13 cellular contexts compared by ENCODE assay signal in the genomic region with DNA sequence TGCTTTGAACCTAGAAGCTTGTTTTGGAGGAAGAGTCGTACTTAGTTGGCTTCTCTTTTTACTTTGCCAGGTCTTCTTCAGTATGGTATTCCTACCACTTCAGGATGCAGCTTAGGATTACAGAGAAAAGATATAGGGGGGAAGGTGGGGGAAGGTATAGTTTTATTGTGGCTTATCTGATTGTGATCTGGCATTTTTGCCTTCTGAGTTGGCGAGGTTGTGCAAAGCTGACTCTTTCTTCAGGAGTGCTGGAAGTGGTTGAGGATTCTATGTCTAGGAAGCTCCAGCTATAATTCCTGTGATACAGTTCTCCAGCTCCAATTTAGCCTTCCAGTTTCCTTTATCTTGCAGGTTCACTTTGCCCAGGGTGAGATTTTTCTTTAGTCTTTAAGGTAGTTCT. TPM values are rescaled to one million over a fixed set of nuclear protein-coding genes. Genes with fewer than 3 reads are reported as not detected.
DNase-seq lines count a peak whose midpoint lies in the region; ATAC-seq, FAIRE-seq and TF ChIP-seq lines count a peak whose summit lies in the region.
"Had no signal": no experiment of that assay in that cellular context is flagged by ENCODE, and none has a peak within 500 bp of the region (broad histone marks: within the 10 kb centered on the region; RNA-seq: fewer than 3 reads in every experiment).

No MANE protein-coding gene starts in this region.

- WGBS in SK-N-SH (ENCODE audit: low lambda C conversion rate): 44% methylated on average over 2 of the region's 2 CpGs
- 51 to 64% methylated on average over 1 to 2 of the region's 2 CpGs for WGBS in transverse colon (ENCODE audit: low coverage in 1 of 2), 2 donors
- WGBS in HepG2 (ENCODE audit: low lambda C conversion rate): 98% methylated on average over 2 of the region's 2 CpGs

- no peak overlapping the region for H3K27ac ChIP-seq in breast epithelium
- peak overlapping the region in 1 of 2 experiments; percentile 49; a peak in 2 of 4 replicates for H3K27ac ChIP-seq in SK-N-SH (ENCODE audit: low read depth in 2 of 2, low read length in 1 of 2)
- H3K27ac ChIP-seq in transverse colon: peak overlapping the region in 3 of 4 donors; percentile 28 to 52 (median 34)
- no peak overlapping the region for H3K27ac ChIP-seq in HepG2 (ENCODE audit: extremely low read length, insufficient read depth, low read length)
- H3K27ac ChIP-seq: parathyroid adenoma, SJSA1 had no signal

- H3K9me2 ChIP-seq in SK-N-SH: no peaks in the 10 kb centered on the region

- TF ChIP-seq POLR2A in breast epithelium (IDR thresholded peaks at IDR 0.05) (no peak), transverse colon (IDR thresholded peaks at IDR 0.05) (no peak), HepG2 (IDR thresholded peaks at IDR 0.05; ENCODE audit: insufficient read depth in 1 of 2, low read depth in 2 of 2, low read length in 2 of 2) (no peak)

- in situ Hi-C loops in transverse colon (cut with MboI; ENCODE audit: low pct_ligation_motif_present in 1 of 4, low pct_unique_long_range_greater_than_20kb in 1 of 4, low sequenced_read_pairs in 3 of 4): loop anchor here in 2 of 4 donors (10.0 kb wide), 1 partner anchor 106 kb away; the partner anchor contains the start of gene HINT1 (in 2 of the 2)
- in situ Hi-C loops in HepG2 (cut with HindIII; ENCODE audit: extremely low pct_ligation_motif_present, low pct_unique_long_range_greater_than_20kb): no loop called here
- in situ Hi-C loops in KBM-7 (cut with MboI; ENCODE audit: low pct_unique_long_range_greater_than_20kb, low sequenced_read_pairs): no loop called here

- no peak overlapping the region for H3K4me3 ChIP-seq in breast epithelium
- H3K4me3 ChIP-seq in SK-N-SH (ENCODE audit: low read depth in 2 of 2, low read length in 1 of 2): no peak overlapping the region
- H3K4me3 ChIP-seq in epithelial cell of esophagus (ENCODE audit: low read length): no peak overlapping the region
- no peak overlapping the region for H3K4me3 ChIP-seq in transverse colon
- H3K4me3 ChIP-seq in HepG2 (replicated peaks in 1 of 3; ENCODE audit: insufficient read depth in 1 of 3, low read depth in 2 of 3, low read length in 3 of 3): no peak overlapping the region
- H3K4me3 ChIP-seq: SJSA1 had no signal

- H3K9me3 ChIP-seq in breast epithelium: no peaks in the 10 kb centered on the region
- H3K9me3 ChIP-seq in SK-N-SH: no peaks in the 10 kb centered on the region
- no peaks in the 10 kb centered on the region for H3K9me3 ChIP-seq in transverse colon
- no peaks in the 10 kb centered on the region for H3K9me3 ChIP-seq in HepG2 (ENCODE audit: low read length)
- H3K9me3 ChIP-seq: SJSA1 had no signal

- H3K79me2 ChIP-seq in SK-N-SH (ENCODE audit: insufficient read depth) (peaks cover 98% of the 10 kb centered on the region), HepG2 (ENCODE audit: insufficient read depth, low read length) (peaks cover 85% of the 10 kb centered on the region)

- H4K20me1 ChIP-seq in SK-N-SH (ENCODE audit: insufficient read depth) (peaks cover 19% of the 10 kb centered on the region), HepG2 (ENCODE audit: insufficient read depth, low read length) (peaks cover 8% of the 10 kb centered on the region; the same call in 1 of the 2 replicates)

- H3K4me3 Mint-ChIP-seq in MCF 10A (ENCODE audit: unreplicated experiment): peak overlapping the region; percentile 13

- H3K27ac Mint-ChIP-seq in MCF 10A (ENCODE audit: low read depth, unreplicated experiment): peak overlapping the region; percentile 33

- POLR2A ChIA-PET in MCF 10A (lab: Yijun Ruan, JAX) (interaction anchor here (0.5 to 13.1 kb wide), 18 partner anchors 7 to 1729 kb away, joined by 3 to 279 read pairs (median 4); partner anchors contain the start of genes CDC42SE2 and HINT1), SK-N-SH (lab: Yijun Ruan, JAX) (no interaction called here), HepG2 (lab: Yijun Ruan, JAX) (no interaction called here)

- H2AFZ ChIP-seq in SK-N-SH (ENCODE audit: low read depth): no peak overlapping the region
- no peak overlapping the region for H2AFZ ChIP-seq in HepG2 (ENCODE audit: low read length)
- H2AFZ ChIP-seq: parathyroid adenoma had no signal

- no peak for ATAC-seq in HepG2
- no peak for ATAC-seq in HG03354 (IDR thresholded peaks at IDR 0.05; ENCODE audit: poor library complexity, severe bottlenecking, unreplicated experiment)

- peaks cover 47% of the 10 kb centered on the region for H3K4me1 Mint-ChIP-seq in MCF 10A (ENCODE audit: insufficient read depth, unreplicated experiment)

- H3K36me3 ChIP-seq in breast epithelium (no peaks in the 10 kb centered on the region), SK-N-SH (replicated peaks in 1 of 2; ENCODE audit: control insufficient read depth in 1 of 2, insufficient read depth in 2 of 2, low read length in 1 of 2) (no peaks in the 10 kb centered on the region), transverse colon (no peaks in the 10 kb centered on the region), HepG2 (replicated peaks in 1 of 2; ENCODE audit: control insufficient read depth in 1 of 2, insufficient read depth in 2 of 2, low read length in 2 of 2) (no peaks in the 10 kb centered on the region)

- TF ChIP-seq RAD21 in SK-N-SH (IDR thresholded peaks at IDR 0.05; ENCODE audit: low read length): no peak
- no peak for TF ChIP-seq RAD21 in HepG2 (CRISPR knock-in tag; IDR thresholded peaks at IDR 0.05)

- H3K9me3 Mint-ChIP-seq in MCF 10A (ENCODE audit: unreplicated experiment): no peaks in the 10 kb centered on the region

- H3K27me3 ChIP-seq in breast epithelium (no peaks in the 10 kb centered on the region), SK-N-SH (ENCODE audit: insufficient read depth) (no peaks in the 10 kb centered on the region), transverse colon (no peaks in the 10 kb centered on the region), HepG2 (ENCODE audit: control insufficient read depth in 1 of 2, insufficient read depth in 2 of 2, low read length in 2 of 2) (no peaks in the 10 kb centered on the region)
- H3K27me3 ChIP-seq: SJSA1 had no signal

- BruUV-seq in MCF 10A (replicated peaks; lab: Mats Ljungman, UMichigan) (no TSS peak), HepG2 (replicated peaks; lab: Mats Ljungman, UMichigan) (no TSS peak)

- H3K27me3 Mint-ChIP-seq in MCF 10A (ENCODE audit: insufficient read depth, unreplicated experiment): no peaks in the 10 kb centered on the region

- FAIRE-seq in HepG2 (lab: Jason Lieb, UNC): no peak

- peaks cover 18% of the 10 kb centered on the region for H3K36me3 Mint-ChIP-seq in MCF 10A (ENCODE audit: insufficient read depth, unreplicated experiment)

- intact Hi-C loops in MCF 10A (cut with micrococcal nuclease): no loop called here
- intact Hi-C loops in breast epithelium (cut with DNase I; ENCODE audit: low total_unique reads): no loop called here
- intact Hi-C loops in transverse colon (cut with DNase I; ENCODE audit: low total_unique reads): no loop called here
- intact Hi-C loops in HepG2 (cut with micrococcal nuclease; ENCODE audit: unreplicated experiment): no loop called here

- peak in 1 of 2 experiments; percentile 56; a peak in 1 of 4 replicates for TF ChIP-seq EP300 in SK-N-SH (IDR thresholded peaks at IDR 0.05; ENCODE audit: borderline replicate concordance in 1 of 2, low read depth in 1 of 2, low read length in 1 of 2)
- TF ChIP-seq EP300 in transverse colon (IDR thresholded peaks at IDR 0.05; ENCODE audit: low read depth): no peak
- TF ChIP-seq EP300 in HepG2 (IDR thresholded peaks at IDR 0.05; ENCODE audit: low read depth in 2 of 2, low read length in 2 of 2): no peak
- no peak for TF ChIP-seq EP300 in HepG2 (CRISPR knock-in tag; IDR thresholded peaks at IDR 0.05; ENCODE audit: borderline replicate concordance)

- TF ChIP-seq CTCF in MCF 10A (IDR thresholded peaks at IDR 0.05; ENCODE audit: unreplicated experiment): no peak
- TF ChIP-seq CTCF in breast epithelium (IDR thresholded peaks at IDR 0.05): no peak
- no peak for TF ChIP-seq CTCF in SK-N-SH (IDR thresholded peaks at IDR 0.05)
- TF ChIP-seq CTCF in epithelial cell of esophagus (IDR thresholded peaks at IDR 0.05; ENCODE audit: insufficient read depth, low read depth, low read length, missing control alignments): no peak
- no peak for TF ChIP-seq CTCF in transverse colon (IDR thresholded peaks at IDR 0.05)
- TF ChIP-seq CTCF in HepG2 (CRISPR knock-in tag; IDR thresholded peaks at IDR 0.05): no peak

- DNase-seq in MCF 10A (ENCODE audit: unreplicated experiment): peak; percentile 57
- DNase-seq in breast epithelium (ENCODE audit: low spot score in 2 of 2): no peak
- no peak for DNase-seq in SK-N-SH
- DNase-seq in epithelial cell of esophagus (ENCODE audit: low read depth): peak; percentile 41
- DNase-seq in transverse colon: no peak
- no peak for DNase-seq in HepG2 (ENCODE audit: low spot score)
- no peak for DNase-seq in KBM-7
- DNase-seq: effector CD8-positive, alpha-beta T cell; kidney glomerular epithelial cell; NCI-H187 treated with DMSO at 0.1 percent for 48 hours had no signal

- H3K4me1 ChIP-seq in breast epithelium: peaks cover 0 to 10% of the 10 kb centered on the region in 2 donors
- H3K4me1 ChIP-seq in SK-N-SH (ENCODE audit: control insufficient read depth in 1 of 2, insufficient read depth in 2 of 2, low read depth in 1 of 2, low read length in 1 of 2): peaks cover 2 to 17% of the 10 kb centered on the region in 2 experiments; a peak in 2 of 4 replicates
- peaks cover 12 to 81% (median 35%) of the 10 kb centered on the region in 4 donors for H3K4me1 ChIP-seq in transverse colon
- peaks cover 21% of the 10 kb centered on the region for H3K4me1 ChIP-seq in HepG2 (ENCODE audit: insufficient read depth, low read length)
- H3K4me1 ChIP-seq: parathyroid adenoma had no signal

- H3K9ac ChIP-seq in SK-N-SH (no peak overlapping the region), HepG2 (ENCODE audit: insufficient read depth, low read depth, low read length) (no peak overlapping the region)
- H3K9ac ChIP-seq: parathyroid adenoma had no signal

- H3K4me2 ChIP-seq in SK-N-SH: peak overlapping the region; percentile 34
- H3K4me2 ChIP-seq in HepG2 (ENCODE audit: low read depth, low read length): no peak overlapping the region

- H3F3A ChIP-seq in SK-N-SH (replicated peaks; ENCODE audit: insufficient read depth): peaks cover 19% of the 10 kb centered on the region

- CTCF ChIA-PET in MCF 10A (lab: Yijun Ruan, JAX) (interaction anchor here (0.5 to 1.0 kb wide), 6 partner anchors 14 to 737 kb away, joined by 3 to 4 read pairs (median 3); no protein-coding TSS in a partner anchor), SK-N-SH (lab: Yijun Ruan, JAX) (interaction anchor here (1.0 kb wide), 1 partner anchor 112 kb away, joined by 3 read pairs; no protein-coding TSS in a partner anchor), HepG2 (lab: Yijun Ruan, JAX; ENCODE audit: low intra/inter-chr PET ratio, low total read pairs) (no interaction called here)

RNA-seq across cellular contexts. Expression of gene CDC42SE2, which starts 7.0 kb away (rescaled TPM):
- total RNA-seq in MCF 10A (2022): 71.0 and 96.4 TPM in 2 replicates
- total RNA-seq in breast epithelium: 10 to 100 TPM; 39.4 to 82.8 (median 41.0) TPM
- 8.6 and 11.4 TPM in 2 replicates for polyA plus RNA-seq in SK-N-SH (2012; rRNA removed)
- 14.0 and 17.3 TPM in 2 replicates for polyA plus RNA-seq in SK-N-SH (2012; cell fraction: cytosol; rRNA removed)
- 2.8 and 6.8 TPM in 2 replicates for polyA plus RNA-seq in SK-N-SH (2012; cell fraction: nucleus; rRNA removed)
- 100 to 1,000 TPM in 2 of 4 donors, 10 to 100 TPM in 2; 71.8 to 118 (median 91.8) TPM for total RNA-seq in transverse colon
- 25.0 and 40.7 TPM in 2 replicates for total RNA-seq in HepG2 (2016; rRNA removed; fragmentation: Illumina TruSeq; extraction: Trizol)
- 4.1 and 6.0 TPM in 2 replicates for total RNA-seq in HepG2 (2016; cell fraction: cytosol; rRNA removed; fragmentation: Illumina TruSeq; extraction: Trizol; ENCODE audit: low read depth)
- 25.3 and 38.9 TPM in 2 replicates for total RNA-seq in HepG2 (2016; cell fraction: insoluble cytoplasmic fraction; rRNA removed; fragmentation: Illumina TruSeq; extraction: Trizol)
- total RNA-seq in HepG2 (2016; cell fraction: membrane; rRNA removed; fragmentation: Illumina TruSeq; extraction: Trizol): 22.1 and 22.9 TPM in 2 replicates
- total RNA-seq in HepG2 (2016; cell fraction: nucleus; rRNA removed; fragmentation: Illumina TruSeq; extraction: Trizol): 15.2 and 19.0 TPM in 2 replicates
- polyA plus RNA-seq in HepG2 (2011; rRNA removed): 15.4 and 19.6 TPM in 2 replicates
- polyA plus RNA-seq in HepG2 (2011; cell fraction: cytosol; rRNA removed): 8.3 and 14.9 TPM in 2 replicates
- 4.3 and 5.7 TPM in 2 replicates for polyA plus RNA-seq in HepG2 (2011; cell fraction: nucleus; rRNA removed)
- polyA plus RNA-seq in HepG2 (2012): 17.1 and 18.8 TPM in 2 replicates
- polyA plus RNA-seq in HepG2 (2016; cell fraction: cytosol; fragmentation: Illumina TruSeq; extraction: Trizol; ENCODE audit: low read depth): 3.5 and 5.5 TPM in 2 replicates
- 37.1 and 39.0 TPM in 2 replicates for polyA plus RNA-seq in HepG2 (2016; cell fraction: insoluble cytoplasmic fraction; fragmentation: Illumina TruSeq; extraction: Trizol; ENCODE audit: low read depth)
- polyA plus RNA-seq in HepG2 (2016; cell fraction: membrane; fragmentation: Illumina TruSeq; extraction: Trizol; ENCODE audit: low read depth): 14.3 and 17.7 TPM in 2 replicates
- 17.8 and 18.4 TPM in 2 replicates for polyA plus RNA-seq in HepG2 (2016; cell fraction: nucleus; fragmentation: Illumina TruSeq; extraction: Trizol; ENCODE audit: insufficient read depth, low read depth)
- polyA minus RNA-seq in HepG2 (2011; rRNA and poly(A)+ RNA removed; ENCODE audit: low replicate concordance): 9.0 and 11.6 TPM in 2 replicates
- 15.6 and 18.7 TPM in 2 replicates for polyA minus RNA-seq in HepG2 (2011; cell fraction: cytosol; rRNA and poly(A)+ RNA removed)
- polyA minus RNA-seq in HepG2 (2011; cell fraction: nucleus; rRNA and poly(A)+ RNA removed): 23.7 and 30.1 TPM in 2 replicates

Comparison
In these comparisons a context has a peak if more than half of its experiments do, and no peak if none do; other contexts are left out.
1. DNase-seq: peak in MCF 10A (single experiment) and epithelial cell of esophagus (single experiment); none in breast epithelium (0 of 2), SK-N-SH (single experiment), transverse colon (single experiment), HepG2 (single experiment) and KBM-7 (single experiment).
2. H3K27ac ChIP-seq: peak in transverse colon (3 of 4); none in breast epithelium (0 of 2) and HepG2 (single experiment).